ENCODE assay signal across 14 cellular contexts in the genomic region with DNA sequence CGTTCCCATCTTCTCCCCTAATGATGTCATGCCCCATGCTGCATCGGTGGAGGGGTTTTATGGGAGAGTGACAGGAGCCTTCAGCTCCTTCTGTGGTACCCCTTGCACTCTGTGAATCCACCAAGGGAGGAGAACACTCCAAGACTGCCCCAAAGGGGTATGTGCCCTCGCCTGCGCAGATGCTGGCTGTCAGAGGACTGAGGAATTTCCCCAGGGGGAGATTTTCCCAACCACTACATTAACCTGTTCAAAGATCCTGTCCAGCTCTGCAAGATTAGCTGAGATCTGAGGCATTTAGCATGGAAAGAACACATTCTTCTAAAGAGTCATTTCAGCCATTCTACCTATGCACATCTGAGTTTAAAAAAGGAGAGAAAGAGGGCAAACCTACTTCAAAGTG.
"Had no signal": no experiment of that assay in that cellular context is flagged by ENCODE, and none has a peak within 500 bp of the region (broad histone marks: within the 10 kb centered on the region; RNA-seq: fewer than 3 reads in every experiment).

No MANE protein-coding gene starts in this region.

- DNase-seq: activated CD4-positive, alpha-beta T cell treated with anti-CD3 and anti-CD28 coated beads, Interleukin-2, amount 50 U/mL, for 4 hours; activated CD4-positive, CD25-positive, alpha-beta regulatory T cell treated with anti-CD3 and anti-CD28 coated beads, Interleukin-2, amount 50 U/mL, for 72 hours; activated effector memory CD4-positive, alpha-beta T cell treated with Interleukin-2 at 50 U/mL for 16 hours; activated T-cell treated with anti-CD3 and anti-CD28 coated beads, Interleukin-2, amount 50 U/mL, for 24 hours; cerebellar nuclear complex; left colon; nephron progenitor cell; tibial artery had no signal

- H3K4me3 Mint-ChIP-seq: activated naive CD4-positive, alpha-beta T cell treated with anti-CD3 and anti-CD28 coated beads, Interleukin-2, amount 50 U/mL, for 24 hours; activated T-cell treated with anti-CD3 and anti-CD28 coated beads, Interleukin-2, amount 50 U/mL, for 24 hours; nephron progenitor cell had no signal

- ATAC-seq: left colon had no signal

- H3K36me3 Mint-ChIP-seq: activated naive CD4-positive, alpha-beta T cell treated with anti-CD3 and anti-CD28 coated beads, Interleukin-2, amount 50 U/mL, for 24 hours had no signal

- H3K9me3 ChIP-seq: body of pancreas, esophagus muscularis mucosa, tibial artery had no signal

- H3K27me3 Mint-ChIP-seq: activated naive CD4-positive, alpha-beta T cell treated with anti-CD3 and anti-CD28 coated beads, Interleukin-2, amount 50 U/mL, for 24 hours; activated T-cell treated with anti-CD3 and anti-CD28 coated beads, Interleukin-2, amount 50 U/mL, for 24 hours had no signal

- H3K36me3 ChIP-seq: esophagus muscularis mucosa, tibial artery had no signal

- H3K27me3 ChIP-seq: body of pancreas, esophagus muscularis mucosa, tibial artery had no signal

- H3K27ac ChIP-seq: body of pancreas, parathyroid adenoma, tibial artery had no signal

- H3K9ac ChIP-seq: parathyroid adenoma had no signal

- H3K4me3 ChIP-seq: body of pancreas, esophagus muscularis mucosa, skin epidermis, tibial artery had no signal

- FAIRE-seq: endometrium had no signal

- H3K27ac Mint-ChIP-seq: activated naive CD4-positive, alpha-beta T cell treated with anti-CD3 and anti-CD28 coated beads, Interleukin-2, amount 50 U/mL, for 24 hours; activated T-cell treated with anti-CD3 and anti-CD28 coated beads, Interleukin-2, amount 50 U/mL, for 24 hours had no signal

- H3K9me3 Mint-ChIP-seq: activated naive CD4-positive, alpha-beta T cell treated with anti-CD3 and anti-CD28 coated beads, Interleukin-2, amount 50 U/mL, for 24 hours; activated T-cell treated with anti-CD3 and anti-CD28 coated beads, Interleukin-2, amount 50 U/mL, for 24 hours; nephron progenitor cell had no signal
